Comparison of ENCODE assay signal across 16 cellular contexts in the genomic region with DNA sequence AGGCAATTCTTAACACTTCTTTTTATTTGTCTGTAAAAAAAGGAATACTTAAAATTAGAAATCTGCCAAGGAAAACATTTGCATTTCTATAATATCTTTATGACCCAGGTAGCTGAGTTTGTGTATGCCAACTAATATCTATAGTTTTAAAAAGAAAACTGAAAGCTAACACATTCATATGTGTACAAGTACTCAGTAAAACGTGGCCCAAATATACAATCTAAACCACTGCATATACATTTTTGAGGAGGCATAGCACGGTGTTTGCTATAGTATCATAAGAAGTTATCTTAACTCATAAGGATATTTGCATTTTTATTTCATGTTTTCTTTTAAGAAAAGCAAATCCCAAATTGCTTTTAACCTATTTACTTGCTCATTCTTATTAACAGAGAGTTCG.
DNase-seq lines count a peak whose midpoint lies in the region; ATAC-seq and TF ChIP-seq lines count a peak whose summit lies in the region.
"Had no signal": no experiment of that assay in that cellular context is flagged by ENCODE, and none has a peak within 500 bp of the region (broad histone marks: within the 10 kb centered on the region; RNA-seq: fewer than 3 reads in every experiment).

No MANE protein-coding gene starts in this region.

- CTCF ChIA-PET in Caco-2 (lab: Charles Lee): no interaction called here

- no peaks in the 10 kb centered on the region for H3K4me1 Mint-ChIP-seq in Caco-2 (ENCODE audit: low read depth, unreplicated experiment)

- no peak overlapping the region for H3K4me3 ChIP-seq in Caco-2 (ENCODE audit: low read depth, low read length)
- H3K4me3 ChIP-seq in psoas muscle: no peak overlapping the region
- H3K4me3 ChIP-seq: BLaER1, GM23248, stomach had no signal

- H3K27me3 ChIP-seq in Caco-2 (replicated peaks; ENCODE audit: control insufficient read depth, insufficient read depth, low read length) (no peaks in the 10 kb centered on the region), psoas muscle (ENCODE audit: insufficient read depth in 3 of 3, low read length in 2 of 3) (no peaks in the 10 kb centered on the region)
- H3K27me3 ChIP-seq: BLaER1, stomach had no signal

- intact Hi-C loops in Caco-2 (cut with micrococcal nuclease; ENCODE audit: unreplicated experiment) (no loop called here), psoas muscle (cut with DNase I) (no loop called here)

- H3K9me3 ChIP-seq in Caco-2: no peaks in the 10 kb centered on the region
- H3K9me3 ChIP-seq in psoas muscle: no peaks in the 10 kb centered on the region
- H3K9me3 ChIP-seq: BLaER1, stomach had no signal

- H3K4me1 ChIP-seq in Caco-2 (no peaks in the 10 kb centered on the region), psoas muscle (no peaks in the 10 kb centered on the region)
- H3K4me1 ChIP-seq: BLaER1 had no signal

- H3K36me3 ChIP-seq in Caco-2 (ENCODE audit: control insufficient read depth, insufficient read depth, low read length) (no peaks in the 10 kb centered on the region), psoas muscle (ENCODE audit: insufficient read depth in 1 of 2, low read depth in 1 of 2) (peaks cover 0 to 7% of the 10 kb centered on the region in 2 donors)
- H3K36me3 ChIP-seq: BLaER1 had no signal

- H3K27me3 Mint-ChIP-seq in Caco-2 (ENCODE audit: insufficient read depth, unreplicated experiment): peaks cover 5% of the 10 kb centered on the region
- H3K27me3 Mint-ChIP-seq: activated naive CD8-positive, alpha-beta T cell had no signal

- no peak overlapping the region for H3K4me3 Mint-ChIP-seq in Caco-2 (ENCODE audit: unreplicated experiment)
- H3K4me3 Mint-ChIP-seq: activated naive CD8-positive, alpha-beta T cell had no signal

- no peak for DNase-seq in NCI-H128 (lab: John Stamatoyannopoulos, UW; ENCODE audit: unreplicated experiment)
- no peak for DNase-seq in Caco-2
- no peak for DNase-seq in psoas muscle
- DNase-seq in HK-2 (ENCODE audit: unreplicated experiment): no peak
- DNase-seq: activated CD4-positive, alpha-beta T cell treated with anti-CD3 and anti-CD28 coated beads, Interleukin-2, amount 50 U/mL, for 4 hours; GM23248; midbrain; NCI-H1694; stimulated activated CD4-positive, alpha-beta T cell treated with anti-CD3 and anti-CD28 coated beads, Interleukin-4, amount 100 ng/mL, for 1 hour; stomach had no signal

- POLR2A ChIA-PET in Caco-2 (lab: Charles Lee): no interaction called here

- no peak overlapping the region for H3K27ac ChIP-seq in psoas muscle
- H3K27ac ChIP-seq: BLaER1, GM23248, stomach had no signal

- 96 to 98% (median 97%) methylated on average over 3 of the region's 3 CpGs for WGBS in psoas muscle, 3 donors

- H3K9me3 Mint-ChIP-seq in Caco-2 (ENCODE audit: unreplicated experiment): no peaks in the 10 kb centered on the region

- H3K36me3 Mint-ChIP-seq in Caco-2 (ENCODE audit: insufficient read depth, unreplicated experiment): no peaks in the 10 kb centered on the region

- ATAC-seq in GM18519 (IDR thresholded peaks at IDR 0.05; ENCODE audit: low FRiP score, unreplicated experiment): peak; percentile 96
- ATAC-seq in GM19467 (IDR thresholded peaks at IDR 0.05; ENCODE audit: unreplicated experiment): peak; percentile 91
- peak; percentile 96 for ATAC-seq in HG02840 (IDR thresholded peaks at IDR 0.05; ENCODE audit: low FRiP score, unreplicated experiment)
- peak; percentile 95 for ATAC-seq in HG03460 (IDR thresholded peaks at IDR 0.05; ENCODE audit: unreplicated experiment)
- ATAC-seq in psoas muscle: no peak

- no TSS peak for BruUV-seq in Caco-2 (replicated peaks; lab: Mats Ljungman, UMichigan)

- H3K27ac Mint-ChIP-seq in Caco-2 (ENCODE audit: unreplicated experiment): no peak overlapping the region
- H3K27ac Mint-ChIP-seq: activated naive CD8-positive, alpha-beta T cell had no signal

- no peak for TF ChIP-seq CTCF in Caco-2 (IDR thresholded peaks at IDR 0.05; ENCODE audit: insufficient read depth in 1 of 2, low read depth in 1 of 2, low read length in 1 of 2, severe bottlenecking in 1 of 2, unreplicated experiment in 1 of 2)
- no peak for TF ChIP-seq CTCF in psoas muscle (IDR thresholded peaks at IDR 0.05)

Comparison
In these comparisons a context has a peak if more than half of its experiments do, and no peak if none do; other contexts are left out.
1. ATAC-seq: peak in GM18519 (single experiment), GM19467 (single experiment), HG02840 (single experiment) and HG03460 (single experiment); none in psoas muscle (0 of 4).